26 cellular contexts compared by ENCODE assay signal in genomic region chr18:68763082-68763481, GRCh38. TPM values are rescaled to one million over a fixed set of nuclear protein-coding genes. Genes with fewer than 3 reads are reported as not detected.
DNase-seq lines count a peak whose midpoint lies in the region; ATAC-seq, FAIRE-seq and TF ChIP-seq lines count a peak whose summit lies in the region.
"Had no signal": no experiment of that assay in that cellular context is flagged by ENCODE, and none has a peak within 500 bp of the region (broad histone marks: within the 10 kb centered on the region; RNA-seq: fewer than 3 reads in every experiment).

No MANE protein-coding gene starts in this region.

- H3K27ac ChIP-seq in BLaER1 treated with 17β-estradiol and CSF1 and Interleukin-3, amounts not matched to agents 10 nM and 100 nM: peak overlapping the region in 5 of 11 experiments; percentile 41 to 78 (median 51); a peak in 7 of 22 replicates
- no peak overlapping the region for H3K27ac ChIP-seq in WERI-Rb-1
- H3K27ac ChIP-seq: gastrocnemius medialis, SK-N-MC, uterus had no signal

- peaks cover 5 to 25% (median 12%) of the 10 kb centered on the region in 10 experiments; a peak in 15 of 20 replicates for H3K4me1 ChIP-seq in BLaER1 treated with 17β-estradiol and CSF1 and Interleukin-3, amounts not matched to agents 10 nM and 100 nM
- H3K4me1 ChIP-seq: gastrocnemius medialis, uterus had no signal

- peak; percentile 50 for DNase-seq in M059J (ENCODE audit: low read depth)
- peak; percentile 42 for DNase-seq in bronchial epithelial cell (ENCODE audit: low read depth)
- peak; percentile 84 for DNase-seq in iris pigment epithelial cell (ENCODE audit: low read depth)
- no peak for DNase-seq in stimulated activated CD4-positive, alpha-beta T cell treated with anti-CD3 and anti-CD28 coated beads, Interleukin-12 subunit alpha, Interleukin-12 subunit beta, amount 100 ng/mL, for 4 hours
- DNase-seq in putamen (ENCODE audit: low spot score): no peak
- DNase-seq in WERI-Rb-1: no peak
- DNase-seq: activated CD4-positive, CD25-positive, alpha-beta regulatory T cell treated with anti-CD3 and anti-CD28 coated beads, Interleukin-2, amount 50 U/mL, for 72 hours; CD8-positive, alpha-beta memory T cell; EL; endodermal cell; gastrocnemius medialis; H9; mucosa of descending colon; NCI-H1048; NCI-H2029 treated with DMSO at 0.1 percent for 48 hours; NCI-H526 treated with DMSO at 0.1 percent for 48 hours; OCI-M1; right cardiac atrium; stimulated activated CD4-positive, alpha-beta T cell treated with anti-CD3 and anti-CD28 coated beads, Interleukin-4, amount 100 ng/mL, for 1 hour; uterus had no signal

- peaks cover 0 to 10% (median 8%) of the 10 kb centered on the region in 11 experiments; a peak in 6 of 22 replicates for H3K9me3 ChIP-seq in BLaER1 treated with 17β-estradiol and CSF1 and Interleukin-3, amounts not matched to agents 10 nM and 100 nM (replicated peaks in 1 of 11)
- no peaks in the 10 kb centered on the region for H3K9me3 ChIP-seq in WERI-Rb-1 (ENCODE audit: severe bottlenecking)
- H3K9me3 ChIP-seq: gastrocnemius medialis, mucosa of descending colon, uterus had no signal

- H3K4me3 ChIP-seq in BLaER1 treated with 17β-estradiol and CSF1 and Interleukin-3, amounts not matched to agents 10 nM and 100 nM: no peak overlapping the region
- H3K4me3 ChIP-seq in bronchial epithelial cell (ENCODE audit: low read depth, low read length) (no peak overlapping the region), WERI-Rb-1 (ENCODE audit: low read depth, low read length) (no peak overlapping the region)
- H3K4me3 ChIP-seq: gastrocnemius medialis, K562, mucosa of descending colon, SK-N-MC, uterus had no signal

- no peak for TF ChIP-seq CTCF in bronchial epithelial cell (IDR thresholded peaks at IDR 0.05; ENCODE audit: insufficient read depth, low read length, severe bottlenecking)
- no peak for TF ChIP-seq CTCF in WERI-Rb-1 (IDR thresholded peaks at IDR 0.05; ENCODE audit: low read depth, low read length)

- no peaks in the 10 kb centered on the region for H4K20me1 ChIP-seq in BLaER1 treated with 17β-estradiol and CSF1 and Interleukin-3, amounts not matched to agents 10 nM and 100 nM

- peak overlapping the region in 8 of 11 experiments; percentile 35 to 70 (median 62); a peak in 16 of 22 replicates for H3K4me2 ChIP-seq in BLaER1 treated with 17β-estradiol and CSF1 and Interleukin-3, amounts not matched to agents 10 nM and 100 nM

- H3K27me3 ChIP-seq in BLaER1 treated with 17β-estradiol and CSF1 and Interleukin-3, amounts not matched to agents 10 nM and 100 nM: no peaks in the 10 kb centered on the region
- no peaks in the 10 kb centered on the region for H3K27me3 ChIP-seq in bronchial epithelial cell (ENCODE audit: control insufficient read depth, insufficient read depth, low read length)
- no peaks in the 10 kb centered on the region for H3K27me3 ChIP-seq in WERI-Rb-1 (ENCODE audit: insufficient read depth, low read depth, severe bottlenecking)
- H3K27me3 ChIP-seq: gastrocnemius medialis, uterus had no signal

- H3K9ac ChIP-seq in BLaER1 treated with 17β-estradiol and CSF1 and Interleukin-3, amounts not matched to agents 10 nM and 100 nM: no peak overlapping the region; a peak in 1 of 22 replicates

- no peaks in the 10 kb centered on the region for H3K36me3 ChIP-seq in BLaER1 treated with 17β-estradiol and CSF1 and Interleukin-3, amounts not matched to agents 10 nM and 100 nM
- H3K36me3 ChIP-seq in bronchial epithelial cell (ENCODE audit: control insufficient read depth, insufficient read depth, low read length): no peaks in the 10 kb centered on the region
- no peaks in the 10 kb centered on the region for H3K36me3 ChIP-seq in WERI-Rb-1
- H3K36me3 ChIP-seq: gastrocnemius medialis, uterus had no signal

- FAIRE-seq in bronchial epithelial cell (lab: Jason Lieb, UNC): no peak
- FAIRE-seq: K562 had no signal

- no peak for ATAC-seq in HG03565 (IDR thresholded peaks at IDR 0.05; ENCODE audit: unreplicated experiment)
- ATAC-seq: activated T-helper 17 cell treated with anti-CD3 and anti-CD28 coated beads, Interleukin-2, amount 50 U/mL, for 72 hours; gastrocnemius medialis; K562; left lobe of liver; mucosa of descending colon; right cardiac atrium had no signal

RNA-seq across cellular contexts. Expression of gene CCDC102B, which starts 34.8 kb away (rescaled TPM):
- total RNA-seq in M059J (2014; rRNA removed; shearing (Covaris generic)): 2.7 and 5.2 TPM in 2 replicates
- total RNA-seq in bronchial epithelial cell: 1.6 and 2.2 TPM in 2 replicates

RNA-seq across cellular contexts. Expression of gene TMX3, which starts 48.2 kb away (rescaled TPM):
- total RNA-seq in M059J (2014; rRNA removed; shearing (Covaris generic)): 62.1 and 71.7 TPM in 2 replicates
- 35.8 and 40.2 TPM in 2 replicates for total RNA-seq in bronchial epithelial cell

Comparison
In these comparisons a context has a peak if more than half of its experiments do, and no peak if none do; other contexts are left out.
1. DNase-seq: peak in M059J (single experiment), bronchial epithelial cell (single experiment) and iris pigment epithelial cell (single experiment); none in stimulated activated CD4-positive, alpha-beta T cell treated with anti-CD3 and anti-CD28 coated beads, Interleukin-12 subunit alpha, Interleukin-12 subunit beta, amount 100 ng/mL, for 4 hours (single experiment), putamen (single experiment) and WERI-Rb-1 (single experiment).